ENCODE assay signal across 9 cellular contexts in genomic region chr4:105594094-105595010, GRCh38. TPM values are rescaled to one million over a fixed set of nuclear protein-coding genes. Genes with fewer than 3 reads are reported as not detected.
DNase-seq lines count a peak whose midpoint lies in the region; ATAC-seq and TF ChIP-seq lines count a peak whose summit lies in the region.
"Had no signal": no experiment of that assay in that cellular context is flagged by ENCODE, and none has a peak within 500 bp of the region (broad histone marks: within the 10 kb centered on the region; RNA-seq: fewer than 3 reads in every experiment).

No MANE protein-coding gene starts in this region.

- no peaks in the 10 kb centered on the region for H3K36me3 Mint-ChIP-seq in CD14-positive monocyte

- H3K27ac Mint-ChIP-seq in CD14-positive monocyte: no peak overlapping the region

- CTCF ChIA-PET in GM10248 (lab: Yijun Ruan, JAX): interaction anchor here (1.0 kb wide), 1 partner anchor 10 kb away, joined by 3 read pairs; no protein-coding TSS in a partner anchor

- POLR2A ChIA-PET in GM10248 (lab: Yijun Ruan, JAX): no interaction called here

- H3K4me1 Mint-ChIP-seq in CD14-positive monocyte: no peaks in the 10 kb centered on the region

- no peak overlapping the region for H3K4me3 Mint-ChIP-seq in CD14-positive monocyte

- no peak overlapping the region for H3K4me3 ChIP-seq in epithelial cell of proximal tubule (ENCODE audit: low read depth, low read length)

- TF ChIP-seq CTCF in GM10248 (IDR thresholded peaks at IDR 0.05; ENCODE audit: control extremely low read depth, extremely low read depth, low read depth, missing control alignments) (no peak), epithelial cell of proximal tubule (conservative IDR thresholded peaks at IDR 0.05; ENCODE audit: low read depth, low read length) (no peak), CD14-positive monocyte (IDR thresholded peaks at IDR 0.05) (no peak)

- peaks cover 0 to 2% (median 1%) of the 10 kb centered on the region in 3 donors for H3K27me3 Mint-ChIP-seq in CD14-positive monocyte (ENCODE audit: low read depth in 3 of 3)

- DNase-seq in GM10248 (ENCODE audit: extremely low spot score) (peak; percentile 27), epithelial cell of proximal tubule (ENCODE audit: low read depth) (peak; percentile 79), CD14-positive monocyte (ENCODE audit: low spot score) (no peak), cardiac septum (ENCODE audit: low spot score) (no peak), HuH-7 (ENCODE audit: low spot score) (no peak), NCI-H2107 treated with DMSO at 0.1 percent for 48 hours (lab: John Stamatoyannopoulos, UW; ENCODE audit: unreplicated experiment) (no peak)
- DNase-seq: central memory CD4-positive, alpha-beta T cell had no signal

- no peaks in the 10 kb centered on the region for H3K9me3 Mint-ChIP-seq in CD14-positive monocyte

- ATAC-seq in GM19452 (IDR thresholded peaks at IDR 0.05; ENCODE audit: unreplicated experiment): peak; percentile 95
- ATAC-seq in HG03097 (IDR thresholded peaks at IDR 0.05; ENCODE audit: low FRiP score, unreplicated experiment): peak; percentile 89

- intact Hi-C loops in CD14-positive monocyte (cut with micrococcal nuclease) (no loop called here), cardiac septum (cut with DNase I) (no loop called here)

RNA-seq across cellular contexts. Expression of gene ARHGEF38, which starts 41.9 kb away (rescaled TPM):
- 0.07 and 0.46 TPM in 2 replicates for total RNA-seq in epithelial cell of proximal tubule
- polyA plus RNA-seq in CD14-positive monocyte: not detected
- not detected for total RNA-seq in cardiac septum

Comparison
In these comparisons a context has a peak if more than half of its experiments do, and no peak if none do; other contexts are left out.
1. DNase-seq: peak in GM10248 (single experiment) and epithelial cell of proximal tubule (single experiment); none in CD14-positive monocyte (single experiment), cardiac septum (single experiment), HuH-7 (single experiment) and NCI-H2107 treated with DMSO at 0.1 percent for 48 hours (single experiment).